Comparison of ENCODE assay signal across 1 cellular context in genomic region chr6:11919771-11920440, GRCh38.
TF ChIP-seq lines count a peak whose summit lies in the region.

No MANE protein-coding gene starts in this region.

TF ChIP-seq in K562, 482 proteins besides CTCF, POLR2A, EP300 and RAD21 (continued from another document):
- TF ChIP-seq L3MBTL2 (IDR thresholded peaks at IDR 0.05) (peak; percentile 30; the same call in 1 of the 2 replicates), ZNF197 (CRISPR knock-in tag; IDR thresholded peaks at IDR 0.05; ENCODE audit: low read depth) (peak; percentile 50; the same call in 1 of the 2 replicates), HNRNPUL1 (IDR thresholded peaks at IDR 0.05; ENCODE audit: low read length) (no peak), TGIF2 (CRISPR knock-in tag; IDR thresholded peaks at IDR 0.05) (no peak), ZNF512 (tag; IDR thresholded peaks at IDR 0.05) (peak; percentile 8; the same call in 1 of the 2 replicates), PBX2 (CRISPR knock-in tag; IDR thresholded peaks at IDR 0.05; ENCODE audit: low read depth) (no peak), PBX2 (tag; conservative IDR thresholded peaks at IDR 0.05; ENCODE audit: low read depth) (peak; percentile 17; the same call in 1 of the 2 replicates), HMBOX1 (IDR thresholded peaks at IDR 0.05) (peak; percentile 95), SP1 (CRISPR knock-in tag; IDR thresholded peaks at IDR 0.05) (0 out of 2 replicates have a peak, but pooled peaks have one; percentile 2), MEIS2 (IDR thresholded peaks at IDR 0.05; ENCODE audit: partially characterized antibody) (peak; percentile 21)
